Comparison of ENCODE assay signal across 37 cellular contexts in the genomic region with DNA sequence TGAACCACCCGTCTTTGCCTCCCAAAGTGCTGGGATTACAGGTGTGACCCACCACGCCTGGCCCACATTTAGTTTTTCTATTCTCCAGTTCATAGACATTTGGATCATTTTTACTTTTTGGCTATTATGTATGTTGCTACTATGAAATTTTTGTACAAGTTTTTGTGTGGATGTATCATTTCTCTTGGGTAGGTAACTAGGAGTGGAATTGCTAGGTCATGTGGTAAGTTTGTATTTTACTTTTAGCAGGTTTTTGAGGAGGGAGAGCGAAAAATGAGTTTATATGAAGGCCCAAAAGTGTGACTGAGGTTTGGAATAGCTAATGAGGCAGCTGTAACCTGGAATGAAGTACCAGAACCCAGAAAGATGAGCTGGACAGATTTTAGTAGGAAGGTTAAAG.
"Had no signal": no experiment of that assay in that cellular context is flagged by ENCODE, and none has a peak within 500 bp of the region (broad histone marks: within the 10 kb centered on the region; RNA-seq: fewer than 3 reads in every experiment).

No MANE protein-coding gene starts in this region.

- H3K27me3 ChIP-seq: ascending aorta, cardiac muscle cell, MG63 had no signal

- H3K4me3 ChIP-seq: ascending aorta, cardiac muscle cell, MG63 had no signal

- H3K9me3 Mint-ChIP-seq: activated CD4-positive, alpha-beta memory T cell treated with anti-CD3 and anti-CD28 coated beads, Interleukin-2, amount 10 ng/mL, durations not matched to agents 7 days and 5 days; activated naive CD8-positive, alpha-beta T cell treated with anti-CD3 and anti-CD28 coated beads for 36 hours; activated T-cell treated with anti-CD3 and anti-CD28 coated beads, Interleukin-2, amount 50 U/mL, for 72 hours; activated T-helper 17 cell treated with anti-CD3 and anti-CD28 coated beads, Interleukin-2, amount 50 U/mL, for 72 hours had no signal

- DNase-seq: activated CD4-positive, alpha-beta memory T cell treated with anti-CD3 and anti-CD28 coated beads, Interleukin-2, amount 10 ng/mL, durations not matched to agents 7 days and 5 days; activated CD4-positive, alpha-beta T cell treated with anti-CD3 and anti-CD28 coated beads for 4 hours; activated CD4-positive, alpha-beta T cell treated with anti-CD3 and anti-CD28 coated beads, Interleukin-2, amount 50 U/mL, for 1 hour; activated CD8-positive, alpha-beta memory T cell treated with anti-CD3 and anti-CD28 coated beads for 24 hours; activated CD8-positive, alpha-beta memory T cell treated with anti-CD3 and anti-CD28 coated beads, Interleukin-2, amount 10 ng/mL, durations not matched to agents 7 days and 5 days; activated CD8-positive, alpha-beta memory T cell treated with anti-CD3 and anti-CD28 coated beads, Interleukin-2, amount 50 U/mL, for 48 hours; activated effector memory CD4-positive, alpha-beta T cell treated with anti-CD3 and anti-CD28 coated beads, Interleukin-2, amount 50 U/mL, for 16 hours; activated naive CD4-positive, alpha-beta T cell; activated naive CD4-positive, alpha-beta T cell treated with anti-CD3 and anti-CD28 coated beads, Interleukin-2, amount 50 U/mL, for 16 hours; activated naive CD8-positive, alpha-beta T cell treated with anti-CD3 and anti-CD28 coated beads for 36 hours; activated T-cell treated with anti-CD3 and anti-CD28 coated beads, Interleukin-2, amount 50 U/mL, for 72 hours; amygdala; Kasumi-1; KG1; MG63; NCI-H1048; NCI-H1105 treated with DMSO at 0.1 percent for 48 hours; NCI-H1436; NCI-H1694; NCI-H1930; NCI-H2081 treated with DMSO at 0.1 percent for 48 hours; NCI-H226; NCI-H446 treated with DMSO at 0.1 percent for 48 hours; NCI-H524 treated with DMSO at 0.1 percent for 48 hours; NCI-H748 treated with DMSO at 0.1 percent for 48 hours; NK-92 treated with Interleukin-12 subunit alpha and Interleukin-12 subunit beta, amount 100 ng/mL, for 24 hours; PC-3; SW 1271; T-helper 1 cell; T1000; WERI-Rb-1 had no signal

- ATAC-seq: activated CD4-positive, CD25-positive, alpha-beta regulatory T cell treated with anti-CD3 and anti-CD28 coated beads, Interleukin-2, amount 50 U/mL, for 24 hours; activated CD8-positive, alpha-beta memory T cell treated with anti-CD3 and anti-CD28 coated beads, Interleukin-2, amount 10 ng/mL, durations not matched to agents 7 days and 5 days; activated T-cell treated with anti-CD3 and anti-CD28 coated beads, Interleukin-2, amount 50 U/mL, for 72 hours; activated T-helper 17 cell treated with anti-CD3 and anti-CD28 coated beads, Interleukin-2, amount 50 U/mL, for 72 hours; PC-3; Right ventricle myocardium inferior had no signal

- H3K27me3 Mint-ChIP-seq: activated CD4-positive, alpha-beta memory T cell treated with anti-CD3 and anti-CD28 coated beads, Interleukin-2, amount 10 ng/mL, durations not matched to agents 7 days and 5 days; activated CD8-positive, alpha-beta memory T cell treated with anti-CD3 and anti-CD28 coated beads, Interleukin-2, amount 10 ng/mL, durations not matched to agents 7 days and 5 days; activated naive CD8-positive, alpha-beta T cell treated with anti-CD3 and anti-CD28 coated beads for 36 hours; activated T-helper 17 cell treated with anti-CD3 and anti-CD28 coated beads, Interleukin-2, amount 50 U/mL, for 72 hours had no signal

- H3K27ac ChIP-seq: ascending aorta, cardiac muscle cell, RWPE1, WERI-Rb-1 had no signal

- H3K9me3 ChIP-seq: ascending aorta, MG63 had no signal

- H3K36me3 ChIP-seq: ascending aorta, cardiac muscle cell, MG63, WERI-Rb-1 had no signal

- H3K4me3 Mint-ChIP-seq: activated CD4-positive, alpha-beta memory T cell treated with anti-CD3 and anti-CD28 coated beads, Interleukin-2, amount 10 ng/mL, durations not matched to agents 7 days and 5 days; activated CD8-positive, alpha-beta memory T cell treated with anti-CD3 and anti-CD28 coated beads, Interleukin-2, amount 10 ng/mL, durations not matched to agents 7 days and 5 days; activated naive CD8-positive, alpha-beta T cell treated with anti-CD3 and anti-CD28 coated beads for 36 hours; activated T-cell treated with anti-CD3 and anti-CD28 coated beads, Interleukin-2, amount 50 U/mL, for 72 hours; activated T-helper 17 cell treated with anti-CD3 and anti-CD28 coated beads, Interleukin-2, amount 50 U/mL, for 72 hours had no signal

- H3K27ac Mint-ChIP-seq: activated CD4-positive, alpha-beta memory T cell treated with anti-CD3 and anti-CD28 coated beads, Interleukin-2, amount 10 ng/mL, durations not matched to agents 7 days and 5 days; activated CD8-positive, alpha-beta memory T cell treated with anti-CD3 and anti-CD28 coated beads, Interleukin-2, amount 10 ng/mL, durations not matched to agents 7 days and 5 days; activated naive CD8-positive, alpha-beta T cell treated with anti-CD3 and anti-CD28 coated beads for 36 hours; activated T-helper 17 cell treated with anti-CD3 and anti-CD28 coated beads, Interleukin-2, amount 50 U/mL, for 72 hours had no signal
